Comparison of ENCODE assay signal across 8 cellular contexts in the genomic region with DNA sequence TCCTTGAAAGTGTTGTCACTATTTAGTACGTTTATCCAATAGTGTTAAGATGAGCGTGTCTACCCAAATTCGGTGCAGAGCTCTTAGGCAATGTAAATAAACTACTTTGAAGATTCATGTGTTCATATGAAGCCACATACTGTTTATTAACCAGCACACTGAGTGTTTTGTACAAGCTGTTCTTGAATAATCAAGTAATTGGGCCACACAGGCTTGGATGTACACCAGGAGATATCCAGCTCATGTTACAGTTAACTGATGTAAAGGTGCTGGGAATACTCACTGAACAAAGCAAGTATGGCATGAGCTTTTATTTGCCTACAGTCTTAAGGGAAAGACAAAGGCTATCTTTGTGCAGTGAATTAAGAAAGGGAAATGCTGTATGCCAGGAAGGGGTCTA. TPM values are rescaled to one million over a fixed set of nuclear protein-coding genes. Genes with fewer than 3 reads are reported as not detected.
DNase-seq lines count a peak whose midpoint lies in the region; ATAC-seq, FAIRE-seq and TF ChIP-seq lines count a peak whose summit lies in the region.

No MANE protein-coding gene starts in this region.

- H3K4me3 Mint-ChIP-seq in activated T-helper 17 cell treated with anti-CD3 and anti-CD28 coated beads, Interleukin-2, amount 50 U/mL, for 72 hours, result no peak overlapping the region

- peak in 1 of 2 donors; percentile 21 for DNase-seq in cardiac muscle cell (ENCODE audit: low read depth in 1 of 2, low spot score in 1 of 2)
- DNase-seq in left ventricle myocardium superior, result no peak
- no peak for DNase-seq in kidney
- DNase-seq in thoracic aorta (ENCODE audit: low spot score), result no peak
- no peak for DNase-seq in AG20443 (ENCODE audit: low spot score)

- H3K36me3 Mint-ChIP-seq in activated T-helper 17 cell treated with anti-CD3 and anti-CD28 coated beads, Interleukin-2, amount 50 U/mL, for 72 hours (ENCODE audit: low read depth), result peaks cover 9% of the 10 kb centered on the region

- H3K27me3 Mint-ChIP-seq in activated T-helper 17 cell treated with anti-CD3 and anti-CD28 coated beads, Interleukin-2, amount 50 U/mL, for 72 hours, result no peaks in the 10 kb centered on the region

- FAIRE-seq in kidney (lab: Jason Lieb, UNC), result no peak

- TF ChIP-seq CTCF in cardiac muscle cell (IDR thresholded peaks at IDR 0.05; ENCODE audit: low read depth, low read length), result no peak
- no peak for TF ChIP-seq CTCF in kidney (IDR thresholded peaks at IDR 0.05; ENCODE audit: borderline replicate concordance, extremely low read depth, insufficient read depth)
- no peak for TF ChIP-seq CTCF in thoracic aorta (IDR thresholded peaks at IDR 0.05)

- H3K9me3 ChIP-seq in cardiac muscle cell (ENCODE audit: low read depth), result no peaks in the 10 kb centered on the region
- H3K9me3 ChIP-seq in kidney (ENCODE audit: control insufficient read depth in 1 of 2, low read length in 2 of 2), result no peaks in the 10 kb centered on the region
- H3K9me3 ChIP-seq in thoracic aorta, result no peaks in the 10 kb centered on the region

- H3K27ac ChIP-seq in cardiac muscle cell, result peak overlapping the region; percentile 90
- peak overlapping the region in 1 of 2 donors; percentile 88 for H3K27ac ChIP-seq in kidney (ENCODE audit: low read depth in 2 of 2, low read length in 2 of 2)
- H3K27ac ChIP-seq in thoracic aorta, result peak overlapping the region; percentile 82 to 90

- intact Hi-C loops in left ventricle myocardium superior (cut with micrococcal nuclease) (no loop called here), kidney (cut with DNase I) (no loop called here)

- H3K4me3 ChIP-seq in cardiac muscle cell, result peak overlapping the region; percentile 69
- H3K4me3 ChIP-seq in kidney (ENCODE audit: low read length in 2 of 2), result peak overlapping the region; percentile 99
- peak overlapping the region; percentile 84 for H3K4me3 ChIP-seq in thoracic aorta

- peaks cover 14% of the 10 kb centered on the region for H3K4me1 Mint-ChIP-seq in activated T-helper 17 cell treated with anti-CD3 and anti-CD28 coated beads, Interleukin-2, amount 50 U/mL, for 72 hours

- H3K27me3 ChIP-seq in cardiac muscle cell, result no peaks in the 10 kb centered on the region
- no peaks in the 10 kb centered on the region for H3K27me3 ChIP-seq in thoracic aorta (replicated peaks; ENCODE audit: insufficient read depth)

- H3K9ac ChIP-seq in kidney (ENCODE audit: low read length in 2 of 2), result peak overlapping the region in 1 of 2 donors; percentile 85

- no peaks in the 10 kb centered on the region for H3K36me3 ChIP-seq in cardiac muscle cell
- H3K36me3 ChIP-seq in kidney (ENCODE audit: control insufficient read depth in 1 of 2, insufficient read depth in 2 of 2, low read length in 2 of 2), result no peaks in the 10 kb centered on the region
- no peaks in the 10 kb centered on the region for H3K36me3 ChIP-seq in thoracic aorta

- ATAC-seq in left ventricle myocardium superior, result no peak
- no peak for ATAC-seq in activated T-helper 17 cell treated with anti-CD3 and anti-CD28 coated beads, Interleukin-2, amount 50 U/mL, for 72 hours (replicated peaks)
- ATAC-seq in thoracic aorta (ENCODE audit: insufficient number of reproducible peaks, low FRiP score, low read depth), result peak; percentile 11
- ATAC-seq in HG02642 (IDR thresholded peaks at IDR 0.05; ENCODE audit: poor library complexity, unreplicated experiment), result no peak
- no peak for ATAC-seq in GM21381 (IDR thresholded peaks at IDR 0.05; ENCODE audit: unreplicated experiment)

- no peaks in the 10 kb centered on the region for H3K9me3 Mint-ChIP-seq in activated T-helper 17 cell treated with anti-CD3 and anti-CD28 coated beads, Interleukin-2, amount 50 U/mL, for 72 hours

- H3K4me1 ChIP-seq in cardiac muscle cell (ENCODE audit: low read depth), result peaks cover 15% of the 10 kb centered on the region
- H3K4me1 ChIP-seq in kidney (ENCODE audit: control insufficient read depth in 1 of 2, insufficient read depth in 1 of 2, low read depth in 1 of 2, low read length in 2 of 2), result peaks cover 5 to 9% of the 10 kb centered on the region in 2 donors
- H3K4me1 ChIP-seq in thoracic aorta (ENCODE audit: control insufficient read depth in 1 of 2, low read depth in 2 of 2), result peaks cover 20 to 33% of the 10 kb centered on the region in 2 donors

- H3K27ac Mint-ChIP-seq in activated T-helper 17 cell treated with anti-CD3 and anti-CD28 coated beads, Interleukin-2, amount 50 U/mL, for 72 hours, result peak overlapping the region; percentile 96

RNA-seq across cellular contexts. Expression of a gene that starts 0.6 kb away (rescaled TPM):
- total RNA-seq in cardiac muscle cell, result 12.3 and 38.2 TPM in 2 replicates
- 24.8 and 26.2 TPM in 2 replicates for polyA plus RNA-seq in cardiac muscle cell
- total RNA-seq in left ventricle myocardium superior, result 31.0 TPM
- 10 to 100 TPM; 54.5 to 77.7 TPM for total RNA-seq in activated T-helper 17 cell treated with anti-CD3 and anti-CD28 coated beads, Interleukin-2, amount 50 U/mL, for 72 hours
- 76.7 TPM for total RNA-seq in kidney
- polyA plus RNA-seq in kidney (ENCODE audit: insufficient read depth, low read depth, low replicate concordance), result 19.8 TPM
- 100 to 1,000 TPM in 1 of 2 donors, 10 to 100 TPM in 1; 71.5 to 128 TPM for total RNA-seq in thoracic aorta
